22 cellular contexts compared by ENCODE assay signal in genomic region chr3:189907803-189908202, GRCh38.
"Had no signal": no experiment of that assay in that cellular context is flagged by ENCODE, and none has a peak within 500 bp of the region (broad histone marks: within the 10 kb centered on the region; RNA-seq: fewer than 3 reads in every experiment).

No MANE protein-coding gene starts in this region.

- ATAC-seq: activated naive CD4-positive, alpha-beta T cell treated with anti-CD3 and anti-CD28 coated beads, Interleukin-2, amount 50 U/mL, for 72 hours; activated naive CD8-positive, alpha-beta T cell treated with anti-CD3 and anti-CD28 coated beads, Interleukin-2, amount 50 U/mL, for 24 hours; activated T-cell treated with anti-CD3 and anti-CD28 coated beads, Interleukin-2, amount 50 U/mL, for 4 hours; T-helper 17 cell had no signal

- H3K27ac ChIP-seq: ascending aorta, SJCRH30 had no signal

- DNase-seq: activated CD4-positive, alpha-beta memory T cell treated with anti-CD3 and anti-CD28 coated beads for 36 hours; activated CD4-positive, alpha-beta T cell treated with anti-CD3 and anti-CD28 coated beads, Interleukin-2, amount 10 ng/mL, durations not matched to agents 7 days and 5 days; activated CD4-positive, CD25-positive, alpha-beta regulatory T cell; activated CD8-positive, alpha-beta memory T cell treated with anti-CD3 and anti-CD28 coated beads for 24 hours; activated effector memory CD4-positive, alpha-beta T cell treated with anti-CD3 and anti-CD28 coated beads, Interleukin-2, amount 50 U/mL, for 16 hours; activated naive CD4-positive, alpha-beta T cell treated with Interleukin-2 at 50 U/mL for 16 hours; activated naive CD8-positive, alpha-beta T cell treated with anti-CD3 and anti-CD28 coated beads, Interleukin-2, amount 50 U/mL, for 24 hours; activated T-cell treated with anti-CD3 and anti-CD28 coated beads, Interleukin-2, amount 50 U/mL, for 4 hours; brain microvascular endothelial cell; caudate nucleus; MM.1S; NCI-H1105; NCI-H1436; NCI-H1694 treated with DMSO at 0.1 percent for 48 hours; NCI-H2029 treated with DMSO at 0.1 percent for 48 hours; NCI-H524; Right ventricle myocardium superior; SJCRH30; T-helper 17 cell; T-helper 9 cell had no signal

- H3K4me1 ChIP-seq: ascending aorta, SJCRH30 had no signal

- H3K27me3 ChIP-seq: ascending aorta, brain microvascular endothelial cell, SJCRH30 had no signal

- H3K4me3 ChIP-seq: ascending aorta, SJCRH30 had no signal
